19 cellular contexts compared by ENCODE assay signal in the genomic region with DNA sequence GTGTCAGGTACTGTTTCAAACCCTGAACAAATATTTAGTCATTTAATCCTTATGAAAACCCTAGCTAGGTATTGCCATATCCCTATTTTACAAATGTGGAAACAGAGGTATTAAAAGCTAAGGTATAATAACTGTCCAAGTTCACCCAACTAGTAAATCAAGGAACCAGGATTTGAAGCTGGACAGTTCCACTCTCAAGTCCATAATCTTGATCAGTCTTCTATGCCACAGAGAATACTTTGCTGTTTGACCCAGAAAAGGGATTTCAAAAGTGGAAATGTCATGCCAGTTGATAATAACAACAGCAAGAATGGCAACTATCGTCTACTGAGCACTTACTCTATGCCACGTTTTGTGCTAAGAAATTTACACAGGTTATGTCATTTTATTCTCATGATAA.
DNase-seq lines count a peak whose midpoint lies in the region; ATAC-seq, FAIRE-seq and TF ChIP-seq lines count a peak whose summit lies in the region.
"Had no signal": no experiment of that assay in that cellular context is flagged by ENCODE, and none has a peak within 500 bp of the region (broad histone marks: within the 10 kb centered on the region; RNA-seq: fewer than 3 reads in every experiment).

No MANE protein-coding gene starts in this region.

- H3K4me2 ChIP-seq in smooth muscle cell, result no peak overlapping the region
- H3K4me2 ChIP-seq: A549, GM23338 had no signal

- FAIRE-seq in small intestine (lab: Jason Lieb, UNC), result no peak
- FAIRE-seq: A549, GM12878 had no signal

- H3K79me2 ChIP-seq in smooth muscle cell (ENCODE audit: low read depth), result no peaks in the 10 kb centered on the region

- H3K27ac ChIP-seq in RWPE2 (ENCODE audit: poor library complexity, severe bottlenecking) (peak overlapping the region; percentile 64), smooth muscle cell (ENCODE audit: low read depth) (no peak overlapping the region), right cardiac atrium (ENCODE audit: low read length) (no peak overlapping the region), small intestine (ENCODE audit: low read depth in 1 of 2, low read length in 1 of 2) (no peak overlapping the region)
- H3K27ac ChIP-seq: A549 had no signal

- peaks cover 12% of the 10 kb centered on the region for H3K4me1 Mint-ChIP-seq in T-helper 17 cell

- TF ChIP-seq CTCF in RWPE2 (IDR thresholded peaks at IDR 0.05; ENCODE audit: poor library complexity, severe bottlenecking) (no peak), smooth muscle cell (IDR thresholded peaks at IDR 0.05; ENCODE audit: borderline replicate concordance, insufficient read depth, poor library complexity, severe bottlenecking) (no peak)

- 93% methylated on average over 2 of the region's 2 CpGs for WGBS in smooth muscle cell (ENCODE audit: low lambda C conversion rate)
- WGBS in right cardiac atrium, result 90% methylated on average over 2 of the region's 2 CpGs
- 80 to 90% (median 81%) methylated on average over 2 of the region's 2 CpGs for WGBS in small intestine, 3 donors

- intact Hi-C loops in right cardiac atrium (cut with DNase I), result no loop called here

- no peak overlapping the region for H2AFZ ChIP-seq in smooth muscle cell (ENCODE audit: low read depth)
- H2AFZ ChIP-seq: GM23338 had no signal

- TF ChIP-seq RAD21 in Ishikawa (IDR thresholded peaks at IDR 0.05; ENCODE audit: low read depth), result no peak

- TF ChIP-seq EP300 in Ishikawa (IDR thresholded peaks at IDR 0.05; ENCODE audit: borderline replicate concordance), result no peak

- DNase-seq in EH (ENCODE audit: low read depth) (peak; percentile 10), RWPE2 (ENCODE audit: low spot score) (no peak), T-helper 17 cell (no peak), COR-L47 (lab: John Stamatoyannopoulos, UW) (no peak), smooth muscle cell (lab: John Stamatoyannopoulos, UW; ENCODE audit: unreplicated experiment) (no peak), right cardiac atrium (no peak), small intestine (no peak)
- DNase-seq: 8988T, C1 segment of cervical spinal cord, Caco-2, EL, GDM1, H9, HFFc6 had no signal

- peaks cover 8% of the 10 kb centered on the region for H3K27me3 Mint-ChIP-seq in T-helper 17 cell

- H3K36me3 ChIP-seq in RWPE2 (ENCODE audit: low read depth) (no peaks in the 10 kb centered on the region), smooth muscle cell (ENCODE audit: low read depth) (no peaks in the 10 kb centered on the region), small intestine (ENCODE audit: control insufficient read depth in 2 of 2, insufficient read depth in 2 of 2, low read length in 2 of 2) (no peaks in the 10 kb centered on the region)

- H3K9me3 ChIP-seq in RWPE2 (ENCODE audit: severe bottlenecking), result no peaks in the 10 kb centered on the region
- H3K9me3 ChIP-seq in T-helper 17 cell (ENCODE audit: control insufficient read depth, low read length, poor library complexity, severe bottlenecking), result no peaks in the 10 kb centered on the region
- H3K9me3 ChIP-seq in smooth muscle cell (replicated peaks; ENCODE audit: low read depth), result no peaks in the 10 kb centered on the region
- no peaks in the 10 kb centered on the region for H3K9me3 ChIP-seq in right cardiac atrium (ENCODE audit: control insufficient read depth, low read length)
- H3K9me3 ChIP-seq in small intestine (ENCODE audit: control insufficient read depth, low read depth), result no peaks in the 10 kb centered on the region
- H3K9me3 ChIP-seq: A549, Caco-2 had no signal

- no peak for ATAC-seq in RWPE2 (ENCODE audit: low read depth)
- no peak for ATAC-seq in T-helper 17 cell
- no peak for ATAC-seq in right cardiac atrium
- ATAC-seq: A549, GM23338 had no signal

- H3K4me3 Mint-ChIP-seq in T-helper 17 cell, result no peak overlapping the region
- H3K4me3 Mint-ChIP-seq: GM23338, H9, HFFc6 had no signal

- no peaks in the 10 kb centered on the region for H3K27me3 ChIP-seq in RWPE2 (ENCODE audit: insufficient read depth, poor library complexity, severe bottlenecking)
- H3K27me3 ChIP-seq in smooth muscle cell (ENCODE audit: low read depth), result no peaks in the 10 kb centered on the region
- H3K27me3 ChIP-seq in right cardiac atrium (ENCODE audit: control insufficient read depth, insufficient read depth), result no peaks in the 10 kb centered on the region
- no peaks in the 10 kb centered on the region for H3K27me3 ChIP-seq in small intestine (ENCODE audit: control insufficient read depth in 2 of 2, insufficient read depth in 2 of 2, low read length in 2 of 2)

- no peaks in the 10 kb centered on the region for H3K36me3 Mint-ChIP-seq in T-helper 17 cell (ENCODE audit: low read depth)
- H3K36me3 Mint-ChIP-seq: CD4-positive, alpha-beta memory T cell had no signal

- no peak overlapping the region for H3K9ac ChIP-seq in smooth muscle cell (ENCODE audit: low read depth)

- H3K27ac Mint-ChIP-seq in T-helper 17 cell, result peak overlapping the region; percentile 61
- H3K27ac Mint-ChIP-seq: GM23338, H9 had no signal

- H4K20me1 ChIP-seq in smooth muscle cell (ENCODE audit: low read depth), result no peaks in the 10 kb centered on the region

- H3K4me1 ChIP-seq in RWPE2 (ENCODE audit: insufficient read depth, poor library complexity, severe bottlenecking) (peaks cover 21% of the 10 kb centered on the region), smooth muscle cell (ENCODE audit: low read depth) (peaks cover 19% of the 10 kb centered on the region), right cardiac atrium (ENCODE audit: control insufficient read depth, insufficient read depth, low read length) (peaks cover 5% of the 10 kb centered on the region), small intestine (ENCODE audit: control insufficient read depth in 2 of 2, insufficient read depth in 1 of 2, low read depth in 1 of 2, low read length in 1 of 2) (peaks cover 0 to 3% of the 10 kb centered on the region in 2 donors)
- H3K4me1 ChIP-seq: A549 had no signal

- H3K4me3 ChIP-seq in RWPE2 (ENCODE audit: severe bottlenecking), result no peak overlapping the region
- H3K4me3 ChIP-seq in smooth muscle cell, result no peak overlapping the region
- no peak overlapping the region for H3K4me3 ChIP-seq in right cardiac atrium (ENCODE audit: low read length)
- no peak overlapping the region for H3K4me3 ChIP-seq in small intestine (ENCODE audit: low read depth in 1 of 2, low read length in 2 of 2)
- H3K4me3 ChIP-seq: A549, GM12878, GM23338 had no signal

- H3F3A ChIP-seq in smooth muscle cell (ENCODE audit: low read depth), result peaks cover 14% of the 10 kb centered on the region

TF ChIP-seq in Ishikawa, 13 proteins besides CTCF, POLR2A, EP300 and RAD21:
- TF ChIP-seq TAF1 (IDR thresholded peaks at IDR 0.05; ENCODE audit: low read depth), result no peak
- TF ChIP-seq, protein P1, sequence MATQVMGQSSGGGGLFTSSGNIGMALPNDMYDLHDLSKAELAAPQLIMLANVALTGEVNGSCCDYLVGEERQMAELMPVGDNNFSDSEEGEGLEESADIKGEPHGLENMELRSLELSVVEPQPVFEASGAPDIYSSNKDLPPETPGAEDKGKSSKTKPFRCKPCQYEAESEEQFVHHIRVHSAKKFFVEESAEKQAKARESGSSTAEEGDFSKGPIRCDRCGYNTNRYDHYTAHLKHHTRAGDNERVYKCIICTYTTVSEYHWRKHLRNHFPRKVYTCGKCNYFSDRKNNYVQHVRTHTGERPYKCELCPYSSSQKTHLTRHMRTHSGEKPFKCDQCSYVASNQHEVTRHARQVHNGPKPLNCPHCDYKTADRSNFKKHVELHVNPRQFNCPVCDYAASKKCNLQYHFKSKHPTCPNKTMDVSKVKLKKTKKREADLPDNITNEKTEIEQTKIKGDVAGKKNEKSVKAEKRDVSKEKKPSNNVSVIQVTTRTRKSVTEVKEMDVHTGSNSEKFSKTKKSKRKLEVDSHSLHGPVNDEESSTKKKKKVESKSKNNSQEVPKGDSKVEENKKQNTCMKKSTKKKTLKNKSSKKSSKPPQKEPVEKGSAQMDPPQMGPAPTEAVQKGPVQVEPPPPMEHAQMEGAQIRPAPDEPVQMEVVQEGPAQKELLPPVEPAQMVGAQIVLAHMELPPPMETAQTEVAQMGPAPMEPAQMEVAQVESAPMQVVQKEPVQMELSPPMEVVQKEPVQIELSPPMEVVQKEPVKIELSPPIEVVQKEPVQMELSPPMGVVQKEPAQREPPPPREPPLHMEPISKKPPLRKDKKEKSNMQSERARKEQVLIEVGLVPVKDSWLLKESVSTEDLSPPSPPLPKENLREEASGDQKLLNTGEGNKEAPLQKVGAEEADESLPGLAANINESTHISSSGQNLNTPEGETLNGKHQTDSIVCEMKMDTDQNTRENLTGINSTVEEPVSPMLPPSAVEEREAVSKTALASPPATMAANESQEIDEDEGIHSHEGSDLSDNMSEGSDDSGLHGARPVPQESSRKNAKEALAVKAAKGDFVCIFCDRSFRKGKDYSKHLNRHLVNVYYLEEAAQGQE (IDR thresholded peaks at IDR 0.05; ENCODE audit: low read depth), result peak; percentile 58; the same call in 1 of the 2 replicates
